Comparison of ENCODE assay signal across 8 cellular contexts in genomic region chr10:61987951-61988379, GRCh38.
DNase-seq lines count a peak whose midpoint lies in the region; ATAC-seq, FAIRE-seq and TF ChIP-seq lines count a peak whose summit lies in the region.

No MANE protein-coding gene starts in this region.

- peaks cover 34% of the 10 kb centered on the region; the same call in 1 of the 2 replicates for H4K20me1 ChIP-seq in IMR-90 (ENCODE audit: insufficient read depth, low read length)

- peaks cover 10% of the 10 kb centered on the region for H3K36me3 ChIP-seq in IMR-90 (ENCODE audit: control insufficient read depth, insufficient read depth, low read length)
- no peaks in the 10 kb centered on the region for H3K36me3 ChIP-seq in mesendoderm (ENCODE audit: control insufficient read depth, insufficient read depth, low read length)

- H3K56ac ChIP-seq in IMR-90 (ENCODE audit: extremely low read depth, insufficient read depth, low read length) (no peak overlapping the region), mesendoderm (ENCODE audit: low read length) (no peak overlapping the region)

- no peaks in the 10 kb centered on the region for H3K9me3 ChIP-seq in IMR-90 (ENCODE audit: control insufficient read depth, insufficient read depth, low read length)

- dilution Hi-C loops in IMR-90 (cut with HindIII; ENCODE audit: low sequenced_read_pairs, unreplicated experiment), result no loop called here

- no peak overlapping the region for H3K23ac ChIP-seq in IMR-90 (ENCODE audit: low read depth, low read length)
- H3K23ac ChIP-seq in mesendoderm (ENCODE audit: low read length), result no peak overlapping the region

- DNase-seq in IMR-90 (peak; percentile 29), chondrocyte (ENCODE audit: low spot score) (no peak), D721Med (ENCODE audit: insufficient read length, low spot score) (no peak), mesendoderm (no peak), kidney tubule cell (ENCODE audit: low spot score) (no peak)

- no peaks in the 10 kb centered on the region for H3K79me2 ChIP-seq in mesendoderm (ENCODE audit: control insufficient read depth, insufficient read depth, low read length)

- no peak overlapping the region for H3K4me3 Mint-ChIP-seq in chondrocyte (ENCODE audit: unreplicated experiment)

- H4K8ac ChIP-seq in IMR-90 (ENCODE audit: low read depth in 2 of 2, low read length in 2 of 2) (no peak overlapping the region), mesendoderm (ENCODE audit: low read depth, low read length) (no peak overlapping the region)

- H2BK5ac ChIP-seq in IMR-90 (ENCODE audit: low read depth, low read length, poor library complexity, severe bottlenecking) (peak overlapping the region; percentile 13), mesendoderm (ENCODE audit: low read length) (no peak overlapping the region)

- peak overlapping the region; percentile 7 for H3K27ac Mint-ChIP-seq in chondrocyte (ENCODE audit: unreplicated experiment)

- H2BK20ac ChIP-seq in IMR-90 (ENCODE audit: low read depth, low read length), result no peak overlapping the region; the same call in 1 of the 2 replicates

- in situ Hi-C loops in IMR-90 (cut with MboI; ENCODE audit: low sequenced_read_pairs), result no loop called here

- no peak overlapping the region for H4K91ac ChIP-seq in IMR-90 (ENCODE audit: insufficient read depth, low read depth, low read length)

- H3K4me3 ChIP-seq in IMR-90 (ENCODE audit: insufficient read depth, low read depth, low read length) (no peak overlapping the region), skin epidermis (no peak overlapping the region), mesendoderm (ENCODE audit: low read length) (no peak overlapping the region)

- no TSS peak for BruUV-seq in IMR-90 (replicated peaks; lab: Mats Ljungman, UMichigan)

- peak; percentile 97 for ATAC-seq in GM21390 (IDR thresholded peaks at IDR 0.05; ENCODE audit: unreplicated experiment)
- ATAC-seq in IMR-90 (ENCODE audit: low read depth), result peak; percentile 33

- H3K9me1 ChIP-seq in IMR-90 (ENCODE audit: insufficient read depth, low read length), result peaks cover 29% of the 10 kb centered on the region

- H3K36me3 Mint-ChIP-seq in chondrocyte (ENCODE audit: low read depth), result no peaks in the 10 kb centered on the region

- 0 out of 2 replicates have a peak overlapping the region, but pooled peaks have one; percentile 24 for H3K4ac ChIP-seq in IMR-90 (ENCODE audit: low read depth, low read length)
- H3K4ac ChIP-seq in mesendoderm (ENCODE audit: low read depth, low read length), result no peak overlapping the region

- intact Hi-C loops in IMR-90 (cut with micrococcal nuclease), result no loop called here

- POLR2A ChIA-PET in IMR-90 (lab: Charles Lee; ENCODE audit: unreplicated experiment), result no interaction called here

- no peak overlapping the region for H2AK9ac ChIP-seq in IMR-90 (replicated peaks; ENCODE audit: low read depth, low read length, poor library complexity)

- H3K4me1 Mint-ChIP-seq in chondrocyte (ENCODE audit: low read depth), result peaks cover 35% of the 10 kb centered on the region

- no peak for FAIRE-seq in D721Med (lab: Jason Lieb, UNC)

- H3K9ac ChIP-seq in IMR-90 (ENCODE audit: low read depth, low read length) (no peak overlapping the region), mesendoderm (ENCODE audit: low read length) (no peak overlapping the region)

- no peak overlapping the region for H4K5ac ChIP-seq in IMR-90 (ENCODE audit: low read depth, low read length)
- no peak overlapping the region for H4K5ac ChIP-seq in mesendoderm (ENCODE audit: low read length)

- no peaks in the 10 kb centered on the region for H3K27me3 Mint-ChIP-seq in chondrocyte (ENCODE audit: low read depth)

- H3K9me3 Mint-ChIP-seq in chondrocyte (ENCODE audit: low read depth), result no peaks in the 10 kb centered on the region

- CTCF ChIA-PET in IMR-90 (lab: Yijun Ruan, JAX), result no interaction called here

- no peak overlapping the region for H2AFZ ChIP-seq in IMR-90 (replicated peaks; ENCODE audit: low read length, poor library complexity)

- no CpG with 5 or more reads among the region's 2 CpGs for WGBS in IMR-90 (ENCODE audit: extremely low coverage in 2 of 2, insufficient read length in 1 of 2), 2 experiments
- WGBS in mesendoderm (ENCODE audit: extremely low coverage, insufficient coverage, low lambda C conversion rate), result no CpG with 5 or more reads among the region's 2 CpGs

- no peak for TF ChIP-seq RAD21 in IMR-90 (IDR thresholded peaks at IDR 0.05; ENCODE audit: low read length)

- no peak overlapping the region for H2BK15ac ChIP-seq in IMR-90 (ENCODE audit: low read depth, low read length)
- no peak overlapping the region for H2BK15ac ChIP-seq in mesendoderm (replicated peaks; ENCODE audit: low read depth)

- H3K27ac ChIP-seq in IMR-90 (ENCODE audit: insufficient read depth, low read length) (no peak overlapping the region), skin epidermis (peak overlapping the region in 17 of 21 experiments; percentile 5 to 76 (median 56)), mesendoderm (ENCODE audit: low read depth, low read length) (no peak overlapping the region)

- H3K18ac ChIP-seq in IMR-90 (ENCODE audit: low read depth, low read length) (0 out of 2 replicates have a peak overlapping the region, but pooled peaks have one; percentile 39), mesendoderm (ENCODE audit: low read length) (no peak overlapping the region)

- peak; percentile 30 for TF ChIP-seq POLR2A in GM15510 (IDR thresholded peaks at IDR 0.05; ENCODE audit: borderline replicate concordance, extremely low read depth, insufficient read length)
- no peak for TF ChIP-seq POLR2A in IMR-90 (IDR thresholded peaks at IDR 0.05; ENCODE audit: low read depth, low read length)

- H3K27me3 ChIP-seq in IMR-90 (ENCODE audit: control insufficient read depth, insufficient read depth, low read length) (no peaks in the 10 kb centered on the region), mesendoderm (ENCODE audit: insufficient read depth, low read length, poor library complexity) (no peaks in the 10 kb centered on the region)

- H3K4me1 ChIP-seq in IMR-90 (ENCODE audit: control insufficient read depth, insufficient read depth, low read length) (peaks cover 10% of the 10 kb centered on the region), mesendoderm (ENCODE audit: control insufficient read depth, low read depth, low read length) (peaks cover 4% of the 10 kb centered on the region)

- H3K79me1 ChIP-seq in IMR-90 (ENCODE audit: low read depth in 1 of 2, low read length in 2 of 2) (peaks cover 53 to 84% of the 10 kb centered on the region in 2 experiments), mesendoderm (ENCODE audit: low read length) (no peaks in the 10 kb centered on the region)

- H2BK120ac ChIP-seq in IMR-90 (ENCODE audit: low read depth, low read length), result no peak overlapping the region
- H2BK120ac ChIP-seq in mesendoderm (ENCODE audit: low read depth, low read length), result no peak overlapping the region

- TF ChIP-seq CTCF in IMR-90 (conservative IDR thresholded peaks at IDR 0.05; ENCODE audit: low read depth, low read length) (no peak), chondrocyte (IDR thresholded peaks at IDR 0.05) (no peak), D721Med (IDR thresholded peaks at IDR 0.05; ENCODE audit: insufficient read depth, missing control alignments) (no peak)

- H2AK5ac ChIP-seq in IMR-90 (ENCODE audit: low read depth, low read length), result no peak overlapping the region
- no peak overlapping the region for H2AK5ac ChIP-seq in mesendoderm (ENCODE audit: low read length)

- peak overlapping the region; percentile 74 for H3K4me2 ChIP-seq in IMR-90 (ENCODE audit: low read depth, low read length)
- H3K4me2 ChIP-seq in mesendoderm (ENCODE audit: low read length), result no peak overlapping the region

- H3K14ac ChIP-seq in IMR-90 (replicated peaks; ENCODE audit: low read depth, low read length), result no peak overlapping the region

TF ChIP-seq in IMR-90, 13 proteins besides CTCF, POLR2A, EP300 and RAD21:
- TF ChIP-seq FOS (IDR thresholded peaks at IDR 0.05; ENCODE audit: low read depth, low read length) (no peak), RCOR1 (IDR thresholded peaks at IDR 0.05; ENCODE audit: insufficient replicate concordance, low read length) (no peak), CEBPB (IDR thresholded peaks at IDR 0.05; ENCODE audit: low read depth, low read length) (no peak), MAFK (IDR thresholded peaks at IDR 0.05; ENCODE audit: low read depth, low read length) (no peak), BHLHE40 (IDR thresholded peaks at IDR 0.05; ENCODE audit: low read depth, low read length) (no peak), USF2 (IDR thresholded peaks at IDR 0.05; ENCODE audit: low read depth, low read length) (no peak), CHD1 (IDR thresholded peaks at IDR 0.05; ENCODE audit: low read depth, low read length) (no peak), NFE2L2 (IDR thresholded peaks at IDR 0.05; ENCODE audit: low read depth, low read length) (no peak), RFX5 (IDR thresholded peaks at IDR 0.05; ENCODE audit: low read depth, low read length) (no peak), SMC3 (IDR thresholded peaks at IDR 0.05; ENCODE audit: low read depth, low read length) (no peak), ELK1 (IDR thresholded peaks at IDR 0.05; ENCODE audit: borderline replicate concordance, low read depth, low read length) (no peak)

Comparison
In these comparisons a context has a peak if more than half of its experiments do, and no peak if none do; other contexts are left out.
1. H3K27ac ChIP-seq: peak in skin epidermis (17 of 21); none in IMR-90 (single experiment) and mesendoderm (single experiment).